ENCODE assay signal across 8 cellular contexts in the genomic region with DNA sequence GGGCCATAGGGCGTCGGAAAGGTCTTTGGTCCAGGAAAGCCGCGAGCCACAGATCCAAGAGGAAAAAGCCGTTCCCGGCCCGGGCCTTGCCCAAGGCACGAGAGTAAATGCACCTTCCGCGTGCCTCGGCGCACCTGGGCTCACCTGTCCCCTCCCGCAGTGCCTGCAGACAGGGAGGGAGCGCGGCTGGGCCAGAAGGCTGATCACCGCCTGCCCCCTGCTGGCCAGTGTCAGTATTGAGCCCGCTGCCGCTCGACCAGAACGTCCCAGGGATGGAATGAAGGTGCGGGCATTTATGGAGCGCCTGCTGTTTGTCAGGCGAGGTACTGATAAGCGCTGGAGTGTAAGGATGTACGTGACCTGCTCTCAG. TPM values are rescaled to one million over a fixed set of nuclear protein-coding genes. Genes with fewer than 3 reads are reported as not detected.
DNase-seq lines count a peak whose midpoint lies in the region; ATAC-seq and TF ChIP-seq lines count a peak whose summit lies in the region.

No MANE protein-coding gene starts in this region.

- H3K4me2 ChIP-seq in OCI-LY3 (ENCODE audit: low read length) = peak overlapping the region; percentile 90

- no peak for DNase-seq in AG04449 (ENCODE audit: low read depth, low spot score)
- peak; percentile 90 for DNase-seq in HuH-7.5 (ENCODE audit: low spot score)
- peak; percentile 90 for DNase-seq in activated T-cell treated with anti-CD3 and anti-CD28 coated beads, Interleukin-2, amount 50 U/mL, for 1 hour
- DNase-seq in mucosa of gallbladder (ENCODE audit: low spot score) = peak; percentile 93
- DNase-seq in stimulated activated CD8-positive, alpha-beta memory T cell treated with anti-CD3 and anti-CD28 coated beads, Interleukin-4, amount 100 ng/mL, for 24 hours (ENCODE audit: low read depth) = peak; percentile 73

- CTCF ChIA-PET in AG04449 (lab: Yijun Ruan, JAX) = interaction anchor here (0.6 to 18.2 kb wide), 77 partner anchors 8 to 372 kb away, joined by 3 to 404 read pairs (median 5); a partner anchor contains a TSS

- H3K9me3 ChIP-seq in OCI-LY3 (ENCODE audit: insufficient read depth, low read length) (no peaks in the 10 kb centered on the region), esophagus (ENCODE audit: control insufficient read depth in 2 of 2, insufficient read depth in 1 of 2, low read depth in 1 of 2, low read length in 1 of 2) (no peaks in the 10 kb centered on the region)

- H3K4me3 ChIP-seq in AG04449 (ENCODE audit: low read depth, low read length) (peak overlapping the region; percentile 63), OCI-LY3 (ENCODE audit: low read length) (peak overlapping the region; percentile 74), esophagus (ENCODE audit: low read depth in 1 of 2, low read length in 2 of 2) (peak overlapping the region; percentile 19 to 38)

- H3K9ac ChIP-seq in OCI-LY3 (ENCODE audit: low read length) = peak overlapping the region; percentile 17; the same call in 1 of the 2 replicates

- WGBS in esophagus, 2 donors = 3 to 4% methylated on average over 25 of the region's 25 CpGs

- H3K4me1 ChIP-seq in OCI-LY3 (ENCODE audit: low read length) (peaks cover 11% of the 10 kb centered on the region), esophagus (ENCODE audit: control insufficient read depth in 2 of 2, insufficient read depth in 2 of 2, low read length in 1 of 2) (peaks cover 0 to 9% of the 10 kb centered on the region in 2 donors)

- POLR2A ChIA-PET in AG04449 (lab: Yijun Ruan, JAX) = interaction anchor here (0.7 to 1.7 kb wide), 3 partner anchors 10 to 107 kb away, joined by 4 to 7 read pairs (median 5); no protein-coding TSS in a partner anchor

- H3K79me2 ChIP-seq in OCI-LY3 (ENCODE audit: low read length) = no peaks in the 10 kb centered on the region

- H2AFZ ChIP-seq in OCI-LY3 (ENCODE audit: low read depth, low read length) = peak overlapping the region; percentile 68

- H3K27me3 ChIP-seq in OCI-LY3 (ENCODE audit: low read depth, low read length) (peaks cover 6% of the 10 kb centered on the region), esophagus (ENCODE audit: control insufficient read depth in 1 of 2, insufficient read depth in 2 of 2, low read length in 2 of 2) (no peaks in the 10 kb centered on the region)

- TF ChIP-seq CTCF in AG04449 (IDR thresholded peaks at IDR 0.05; ENCODE audit: insufficient read depth, low read length, missing control alignments) (peak; percentile 96), OCI-LY3 (IDR thresholded peaks at IDR 0.05; ENCODE audit: low read depth, low read length) (peak; percentile 100)

- no peak overlapping the region for H3K27ac ChIP-seq in OCI-LY3 (ENCODE audit: low read length)
- H3K27ac ChIP-seq in esophagus (ENCODE audit: low read depth in 2 of 2, low read length in 1 of 2) = peak overlapping the region; percentile 95

- peak; percentile 80 for ATAC-seq in GM19035 (IDR thresholded peaks at IDR 0.05; ENCODE audit: unreplicated experiment)

- H3K36me3 ChIP-seq in OCI-LY3 (replicated peaks; ENCODE audit: low read depth, low read length) = no peaks in the 10 kb centered on the region
- no peaks in the 10 kb centered on the region for H3K36me3 ChIP-seq in esophagus (ENCODE audit: control insufficient read depth in 2 of 2, insufficient read depth in 2 of 2, low read length in 1 of 2)

- H4K20me1 ChIP-seq in OCI-LY3 (ENCODE audit: insufficient read depth, low read length) = no peaks in the 10 kb centered on the region

RNA-seq across cellular contexts. Expression of a gene that starts 0.7 kb away (rescaled TPM):
- 10 to 100 TPM; 26.4 to 84.1 TPM for polyA plus RNA-seq in esophagus
- 41.8 TPM for total RNA-seq in mucosa of gallbladder

RNA-seq across cellular contexts. Expression of a gene that starts 22.4 kb away (rescaled TPM):
- 1 to 10 TPM; 6.6 to 9.6 TPM for polyA plus RNA-seq in esophagus
- 47.3 TPM for total RNA-seq in mucosa of gallbladder

RNA-seq across cellular contexts. Expression of a gene that starts 26.7 kb away (rescaled TPM):
- polyA plus RNA-seq in esophagus = under 1 TPM; 0.27 to 0.43 TPM
- 0.63 TPM for total RNA-seq in mucosa of gallbladder
